Comparison of ENCODE assay signal across 8 cellular contexts in genomic region chr21:38806153-38806941, GRCh38. TPM values are rescaled to one million over a fixed set of nuclear protein-coding genes. Genes with fewer than 3 reads are reported as not detected.
DNase-seq lines count a peak whose midpoint lies in the region; ATAC-seq, FAIRE-seq and TF ChIP-seq lines count a peak whose summit lies in the region.

No MANE protein-coding gene starts in this region.

- DNase-seq in DMS79 treated with DMSO at 0.1 percent for 48 hours (lab: John Stamatoyannopoulos, UW), result peak; percentile 6
- no peak for DNase-seq in DMS79 (lab: John Stamatoyannopoulos, UW)
- no peak for DNase-seq in mammary epithelial cell
- no peak for DNase-seq in HepG2 (ENCODE audit: low spot score)
- no peak for DNase-seq in NCI-H2081 treated with DMSO at 0.1 percent for 48 hours (lab: John Stamatoyannopoulos, UW)

- H3K27me3 Mint-ChIP-seq in T-helper 1 cell treated with Interleukin-12 subunit alpha and Interleukin-12 subunit beta and Interleukin-4 antibody, amounts not matched to agents 30 μg/mL and 1 μg/mL, for 36 hours (ENCODE audit: low read depth), result peaks cover 8% of the 10 kb centered on the region
- H3K27me3 Mint-ChIP-seq in stimulated activated memory B cell treated with anti-CD40 and anti-IgM and Interleukin-4, amounts not matched to agents 10 μg/mL and 1 μg/mL and 100 μg/mL, for 72 hours, result peaks cover 31% of the 10 kb centered on the region

- H3K27ac ChIP-seq in mammary epithelial cell (ENCODE audit: insufficient read depth, low read depth, low read length), result peak overlapping the region; percentile 90
- peak overlapping the region; percentile 75 for H3K27ac ChIP-seq in HepG2 (ENCODE audit: extremely low read length, insufficient read depth, low read length)

- H3K36me3 ChIP-seq in mammary epithelial cell (ENCODE audit: insufficient read depth, low read length) (peaks cover 6% of the 10 kb centered on the region), HepG2 (replicated peaks in 1 of 2; ENCODE audit: control insufficient read depth in 1 of 2, insufficient read depth in 2 of 2, low read length in 2 of 2) (peaks cover 7 to 23% of the 10 kb centered on the region in 2 experiments)

- in situ Hi-C loops in mammary epithelial cell (cut with MboI; ENCODE audit: low sequenced_read_pairs in 2 of 2), result loop anchor here in 1 of 2 donors (5.0 to 10.0 kb wide), 2 partner anchors 69 to 328 kb away; no protein-coding TSS in a partner anchor
- in situ Hi-C loops in HepG2 (cut with HindIII; ENCODE audit: extremely low pct_ligation_motif_present, low pct_unique_long_range_greater_than_20kb), result loop anchor here (10.0 kb wide), 1 partner anchor 318 kb away; no protein-coding TSS in a partner anchor

- H3K79me2 ChIP-seq in mammary epithelial cell (ENCODE audit: insufficient read depth, low read length), result peaks cover 50% of the 10 kb centered on the region
- peaks cover 54% of the 10 kb centered on the region for H3K79me2 ChIP-seq in HepG2 (ENCODE audit: insufficient read depth, low read length)

- no peak for TF ChIP-seq RAD21 in HepG2 (CRISPR knock-in tag; IDR thresholded peaks at IDR 0.05)

- H3K9me3 Mint-ChIP-seq in T-helper 1 cell treated with Interleukin-12 subunit alpha and Interleukin-12 subunit beta and Interleukin-4 antibody, amounts not matched to agents 30 μg/mL and 1 μg/mL, for 36 hours, result no peaks in the 10 kb centered on the region
- no peaks in the 10 kb centered on the region for H3K9me3 Mint-ChIP-seq in stimulated activated memory B cell treated with anti-CD40 and anti-IgM and Interleukin-4, amounts not matched to agents 10 μg/mL and 1 μg/mL and 100 μg/mL, for 72 hours

- POLR2A ChIA-PET in HepG2 (lab: Yijun Ruan, JAX), result interaction anchor here (0.6 to 2.9 kb wide), 7 partner anchors 18 to 232 kb away, joined by 3 to 21 read pairs (median 4); no protein-coding TSS in a partner anchor

- TF ChIP-seq CTCF in mammary epithelial cell (conservative IDR thresholded peaks at IDR 0.05 in 1 of 2, IDR thresholded peaks at IDR 0.05 in 1 of 2; ENCODE audit: extremely low read depth in 1 of 2, insufficient read depth in 1 of 2, low read depth in 1 of 2, low read length in 2 of 2) (no peak), HepG2 (CRISPR knock-in tag; IDR thresholded peaks at IDR 0.05) (no peak)

- peak overlapping the region; percentile 86 for H2AFZ ChIP-seq in mammary epithelial cell (ENCODE audit: low read depth, low read length)
- H2AFZ ChIP-seq in HepG2 (ENCODE audit: low read length), result no peak overlapping the region

- H3K4me1 Mint-ChIP-seq in T-helper 1 cell treated with Interleukin-12 subunit alpha and Interleukin-12 subunit beta and Interleukin-4 antibody, amounts not matched to agents 30 μg/mL and 1 μg/mL, for 36 hours (ENCODE audit: low read depth), result peaks cover 35% of the 10 kb centered on the region
- peaks cover 14% of the 10 kb centered on the region for H3K4me1 Mint-ChIP-seq in stimulated activated memory B cell treated with anti-CD40 and anti-IgM and Interleukin-4, amounts not matched to agents 10 μg/mL and 1 μg/mL and 100 μg/mL, for 72 hours

- H3K9ac ChIP-seq in mammary epithelial cell (ENCODE audit: insufficient read depth, low read length) (peak overlapping the region; percentile 99), HepG2 (ENCODE audit: insufficient read depth, low read depth, low read length) (peak overlapping the region; percentile 97)

- TF ChIP-seq POLR2A in HepG2 (IDR thresholded peaks at IDR 0.05; ENCODE audit: insufficient read depth in 1 of 2, low read depth in 2 of 2, low read length in 2 of 2), result no peak

- H3K27me3 ChIP-seq in mammary epithelial cell (ENCODE audit: insufficient read depth, low read length) (no peaks in the 10 kb centered on the region), HepG2 (ENCODE audit: control insufficient read depth in 1 of 2, insufficient read depth in 2 of 2, low read length in 2 of 2) (no peaks in the 10 kb centered on the region; a peak in 1 of 5 replicates)

- CTCF ChIA-PET in mammary epithelial cell (lab: Charles Lee; ENCODE audit: low non-redundant PET) (interaction anchor here (1.7 kb wide), 1 partner anchor 8 kb away, joined by 3 read pairs; no protein-coding TSS in a partner anchor), HepG2 (lab: Yijun Ruan, JAX; ENCODE audit: low intra/inter-chr PET ratio, low total read pairs) (no interaction called here)

- H3K4me3 ChIP-seq in mammary epithelial cell (replicated peaks in 1 of 3; ENCODE audit: insufficient read depth in 1 of 3, low read depth in 2 of 3, low read length in 3 of 3), result peak overlapping the region; percentile 88 to 93 (median 89)
- H3K4me3 ChIP-seq in HepG2 (replicated peaks in 1 of 3; ENCODE audit: insufficient read depth in 1 of 3, low read depth in 2 of 3, low read length in 3 of 3), result peak overlapping the region; percentile 88 to 98 (median 96)

- peak overlapping the region; percentile 85 for H3K4me3 Mint-ChIP-seq in T-helper 1 cell treated with Interleukin-12 subunit alpha and Interleukin-12 subunit beta and Interleukin-4 antibody, amounts not matched to agents 30 μg/mL and 1 μg/mL, for 36 hours
- H3K4me3 Mint-ChIP-seq in stimulated activated memory B cell treated with anti-CD40 and anti-IgM and Interleukin-4, amounts not matched to agents 10 μg/mL and 1 μg/mL and 100 μg/mL, for 72 hours, result peak overlapping the region; percentile 93

- H3K4me2 ChIP-seq in mammary epithelial cell (ENCODE audit: insufficient read depth, low read depth, low read length) (peak overlapping the region; percentile 99), HepG2 (ENCODE audit: low read depth, low read length) (peak overlapping the region; percentile 85)

- under 1% methylated on average over 32 of the region's 72 CpGs for WGBS in mammary epithelial cell (ENCODE audit: low coverage, missing lambda C conversion rate)
- WGBS in HepG2 (ENCODE audit: low lambda C conversion rate), result 1% methylated on average over 20 of the region's 72 CpGs

- H3K4me1 ChIP-seq in mammary epithelial cell (ENCODE audit: insufficient read depth, low read length) (peaks cover 44% of the 10 kb centered on the region), HepG2 (ENCODE audit: insufficient read depth, low read length) (peaks cover 78% of the 10 kb centered on the region)

- dilution Hi-C loops in mammary epithelial cell (cut with HindIII; ENCODE audit: low sequenced_read_pairs), result loop anchor here (10.0 kb wide), 1 partner anchor 328 kb away; no protein-coding TSS in a partner anchor

- H3K9me3 ChIP-seq in mammary epithelial cell (replicated peaks; ENCODE audit: insufficient read depth, low read length) (no peaks in the 10 kb centered on the region), HepG2 (ENCODE audit: low read length) (no peaks in the 10 kb centered on the region)

- intact Hi-C loops in mammary epithelial cell (cut with micrococcal nuclease), result loop anchor here (2.0 to 10.0 kb wide), 6 partner anchors 34 to 302 kb away; no protein-coding TSS in a partner anchor
- intact Hi-C loops in HepG2 (cut with micrococcal nuclease; ENCODE audit: unreplicated experiment), result loop anchor here (2.0 to 10.0 kb wide), 4 partner anchors 40 to 328 kb away; no protein-coding TSS in a partner anchor

- peak; percentile 7 for ATAC-seq in HG03039 (IDR thresholded peaks at IDR 0.05; ENCODE audit: unreplicated experiment)
- peak; percentile 32 for ATAC-seq in HepG2
- ATAC-seq in stimulated activated memory B cell treated with anti-CD40 and anti-IgM and Interleukin-4, amounts not matched to agents 10 μg/mL and 1 μg/mL and 100 μg/mL, for 72 hours, result peak; percentile 41

- no peaks in the 10 kb centered on the region for H4K20me1 ChIP-seq in mammary epithelial cell (ENCODE audit: insufficient read depth, low read length)
- peaks cover 38% of the 10 kb centered on the region for H4K20me1 ChIP-seq in HepG2 (ENCODE audit: insufficient read depth, low read length)

- FAIRE-seq in HepG2 (lab: Jason Lieb, UNC), result no peak

- peak overlapping the region; percentile 43 for H3K27ac Mint-ChIP-seq in T-helper 1 cell treated with Interleukin-12 subunit alpha and Interleukin-12 subunit beta and Interleukin-4 antibody, amounts not matched to agents 30 μg/mL and 1 μg/mL, for 36 hours
- peak overlapping the region; percentile 73 for H3K27ac Mint-ChIP-seq in stimulated activated memory B cell treated with anti-CD40 and anti-IgM and Interleukin-4, amounts not matched to agents 10 μg/mL and 1 μg/mL and 100 μg/mL, for 72 hours

- TSS peak; percentile 37 for BruUV-seq in mammary epithelial cell (replicated peaks; lab: Mats Ljungman, UMichigan)
- BruUV-seq in HepG2 (replicated peaks; lab: Mats Ljungman, UMichigan), result no TSS peak

- no peak for TF ChIP-seq EP300 in HepG2 (IDR thresholded peaks at IDR 0.05; ENCODE audit: low read depth in 2 of 2, low read length in 2 of 2)
- TF ChIP-seq EP300 in HepG2 (CRISPR knock-in tag; IDR thresholded peaks at IDR 0.05; ENCODE audit: borderline replicate concordance), result no peak

- H3K36me3 Mint-ChIP-seq in T-helper 1 cell treated with Interleukin-12 subunit alpha and Interleukin-12 subunit beta and Interleukin-4 antibody, amounts not matched to agents 30 μg/mL and 1 μg/mL, for 36 hours (ENCODE audit: low read depth), result peaks cover 19% of the 10 kb centered on the region
- H3K36me3 Mint-ChIP-seq in stimulated activated memory B cell treated with anti-CD40 and anti-IgM and Interleukin-4, amounts not matched to agents 10 μg/mL and 1 μg/mL and 100 μg/mL, for 72 hours, result no peaks in the 10 kb centered on the region

RNA-seq across cellular contexts. Expression of gene ETS2, which starts 0.6 kb away (rescaled TPM):
- total RNA-seq in mammary epithelial cell (10 to 100 TPM; 60.3 to 62.3 TPM), HepG2 (2016; rRNA removed; fragmentation: Illumina TruSeq; extraction: Trizol) (24.6 and 28.2 TPM in 2 replicates)
- polyA plus RNA-seq in mammary epithelial cell (21.9 TPM), HepG2 (2011; rRNA removed) (64.4 and 71.4 TPM in 2 replicates)
- polyA minus RNA-seq in mammary epithelial cell, result 27.6 TPM
- 3.8 and 4.0 TPM in 2 replicates for total RNA-seq in HepG2 (2016; cell fraction: cytosol; rRNA removed; fragmentation: Illumina TruSeq; extraction: Trizol; ENCODE audit: low read depth)
- 23.9 and 25.8 TPM in 2 replicates for total RNA-seq in HepG2 (2016; cell fraction: insoluble cytoplasmic fraction; rRNA removed; fragmentation: Illumina TruSeq; extraction: Trizol)
- total RNA-seq in HepG2 (2016; cell fraction: membrane; rRNA removed; fragmentation: Illumina TruSeq; extraction: Trizol), result 12.7 and 13.7 TPM in 2 replicates
- 18.7 and 22.0 TPM in 2 replicates for total RNA-seq in HepG2 (2016; cell fraction: nucleus; rRNA removed; fragmentation: Illumina TruSeq; extraction: Trizol)
- polyA plus RNA-seq in HepG2 (2011; cell fraction: cytosol; rRNA removed), result 35.2 and 41.5 TPM in 2 replicates
- polyA plus RNA-seq in HepG2 (2011; cell fraction: nucleus; rRNA removed), result 84.4 and 87.5 TPM in 2 replicates
- 88.7 and 93.9 TPM in 2 replicates for polyA plus RNA-seq in HepG2 (2012)
- polyA plus RNA-seq in HepG2 (2016; cell fraction: cytosol; fragmentation: Illumina TruSeq; extraction: Trizol; ENCODE audit: low read depth), result 4.9 and 5.3 TPM in 2 replicates
- 32.4 and 34.7 TPM in 2 replicates for polyA plus RNA-seq in HepG2 (2016; cell fraction: insoluble cytoplasmic fraction; fragmentation: Illumina TruSeq; extraction: Trizol; ENCODE audit: low read depth)
- 11.1 and 13.2 TPM in 2 replicates for polyA plus RNA-seq in HepG2 (2016; cell fraction: membrane; fragmentation: Illumina TruSeq; extraction: Trizol; ENCODE audit: low read depth)
- polyA plus RNA-seq in HepG2 (2016; cell fraction: nucleus; fragmentation: Illumina TruSeq; extraction: Trizol; ENCODE audit: insufficient read depth, low read depth), result 37.6 and 39.9 TPM in 2 replicates
- 29.2 and 54.2 TPM in 2 replicates for polyA minus RNA-seq in HepG2 (2011; rRNA and poly(A)+ RNA removed; ENCODE audit: low replicate concordance)
- polyA minus RNA-seq in HepG2 (2011; cell fraction: cytosol; rRNA and poly(A)+ RNA removed), result 54.7 and 59.7 TPM in 2 replicates
- polyA minus RNA-seq in HepG2 (2011; cell fraction: nucleus; rRNA and poly(A)+ RNA removed), result 39.1 and 52.8 TPM in 2 replicates
